Comparison of ENCODE assay signal across 24 cellular contexts in genomic region chr11:129590753-129591475, GRCh38.
"Had no signal": no experiment of that assay in that cellular context is flagged by ENCODE, and none has a peak within 500 bp of the region (broad histone marks: within the 10 kb centered on the region; RNA-seq: fewer than 3 reads in every experiment).

No MANE protein-coding gene starts in this region.

- DNase-seq: activated CD4-positive, alpha-beta memory T cell treated with anti-CD3 and anti-CD28 coated beads for 36 hours; activated CD4-positive, alpha-beta T cell treated with anti-CD3 and anti-CD28 coated beads, Interleukin-2, amount 10 ng/mL, durations not matched to agents 7 days and 5 days; activated CD4-positive, CD25-positive, alpha-beta regulatory T cell; activated effector memory CD4-positive, alpha-beta T cell treated with Interleukin-2 at 50 U/mL for 16 hours; activated naive CD4-positive, alpha-beta T cell; activated T-cell treated with anti-CD3 and anti-CD28 coated beads, Interleukin-2, amount 50 U/mL, for 24 hours; amniotic stem cell; body of pancreas; Kasumi-1; KBM-7; NCI-H1105 treated with DMSO at 0.1 percent for 48 hours; NCI-H1436 treated with DMSO at 0.1 percent for 48 hours; NCI-H187; NCI-H2081; NCI-H446; NCI-H524; Peyer's patch; SHP77; T-helper 17 cell; T-helper 9 cell had no signal

- H3K9me3 Mint-ChIP-seq: activated CD4-positive, alpha-beta memory T cell treated with anti-CD3 and anti-CD28 coated beads for 36 hours; activated CD4-positive, alpha-beta T cell treated with anti-CD3 and anti-CD28 coated beads, Interleukin-2, amount 10 ng/mL, durations not matched to agents 7 days and 5 days; activated naive CD4-positive, alpha-beta T cell treated with anti-CD3 and anti-CD28 coated beads, Interleukin-2, amount 50 U/mL, for 24 hours; activated T-cell treated with anti-CD3 and anti-CD28 coated beads, Interleukin-2, amount 50 U/mL, for 24 hours; activated T-helper 1 cell treated with anti-CD3 and anti-CD28 coated beads, Interleukin-12 subunit alpha, Interleukin-12 subunit beta, Interleukin-2, Interleukin-4 antibody, amounts not matched to agents 30 ng/mL and 10 ng/mL and 1 ng/mL, durations not matched to agents 14 hours and 24 hours and 36 hours had no signal

- H3K9me3 ChIP-seq: ascending aorta, body of pancreas, Peyer's patch, SJSA1 had no signal

- H3K4me3 ChIP-seq: ascending aorta, body of pancreas, Peyer's patch, SJSA1 had no signal

- H3K27ac Mint-ChIP-seq: activated CD4-positive, alpha-beta memory T cell treated with anti-CD3 and anti-CD28 coated beads for 36 hours; activated CD4-positive, alpha-beta T cell treated with anti-CD3 and anti-CD28 coated beads, Interleukin-2, amount 10 ng/mL, durations not matched to agents 7 days and 5 days; activated naive CD4-positive, alpha-beta T cell treated with anti-CD3 and anti-CD28 coated beads, Interleukin-2, amount 50 U/mL, for 24 hours; activated T-cell treated with anti-CD3 and anti-CD28 coated beads, Interleukin-2, amount 50 U/mL, for 24 hours; activated T-helper 1 cell treated with anti-CD3 and anti-CD28 coated beads, Interleukin-12 subunit alpha, Interleukin-12 subunit beta, Interleukin-2, Interleukin-4 antibody, amounts not matched to agents 30 ng/mL and 10 ng/mL and 1 ng/mL, durations not matched to agents 14 hours and 24 hours and 36 hours; T-helper 17 cell had no signal

- ATAC-seq: body of pancreas, T-helper 17 cell had no signal

- H3K27me3 Mint-ChIP-seq: activated CD4-positive, alpha-beta T cell treated with anti-CD3 and anti-CD28 coated beads, Interleukin-2, amount 10 ng/mL, durations not matched to agents 7 days and 5 days; T-helper 17 cell had no signal

- H3K4me3 Mint-ChIP-seq: activated CD4-positive, alpha-beta memory T cell treated with anti-CD3 and anti-CD28 coated beads for 36 hours; activated CD4-positive, alpha-beta T cell treated with anti-CD3 and anti-CD28 coated beads, Interleukin-2, amount 10 ng/mL, durations not matched to agents 7 days and 5 days; activated naive CD4-positive, alpha-beta T cell treated with anti-CD3 and anti-CD28 coated beads, Interleukin-2, amount 50 U/mL, for 24 hours; activated T-cell treated with anti-CD3 and anti-CD28 coated beads, Interleukin-2, amount 50 U/mL, for 24 hours; activated T-helper 1 cell treated with anti-CD3 and anti-CD28 coated beads, Interleukin-12 subunit alpha, Interleukin-12 subunit beta, Interleukin-2, Interleukin-4 antibody, amounts not matched to agents 30 ng/mL and 10 ng/mL and 1 ng/mL, durations not matched to agents 14 hours and 24 hours and 36 hours; T-helper 17 cell had no signal

- H3K4me1 ChIP-seq: ascending aorta, Peyer's patch, SJSA1 had no signal

- H3K27me3 ChIP-seq: ascending aorta, body of pancreas, Peyer's patch, SJSA1 had no signal

- H3K36me3 ChIP-seq: ascending aorta, Peyer's patch, SJSA1 had no signal

- H3K27ac ChIP-seq: ascending aorta, body of pancreas, Peyer's patch, SJSA1 had no signal

- H3K36me3 Mint-ChIP-seq: activated CD4-positive, alpha-beta memory T cell treated with anti-CD3 and anti-CD28 coated beads for 36 hours; activated naive CD4-positive, alpha-beta T cell treated with anti-CD3 and anti-CD28 coated beads, Interleukin-2, amount 50 U/mL, for 24 hours had no signal

- H3K4me1 Mint-ChIP-seq: activated CD4-positive, alpha-beta T cell treated with anti-CD3 and anti-CD28 coated beads, Interleukin-2, amount 10 ng/mL, durations not matched to agents 7 days and 5 days; activated naive CD4-positive, alpha-beta T cell treated with anti-CD3 and anti-CD28 coated beads, Interleukin-2, amount 50 U/mL, for 24 hours; T-helper 17 cell had no signal
